Comparison of ENCODE assay signal across 31 cellular contexts in genomic region chr19:38745316-38745715, GRCh38. TPM values are rescaled to one million over a fixed set of nuclear protein-coding genes. Genes with fewer than 3 reads are reported as not detected.
DNase-seq lines count a peak whose midpoint lies in the region; TF ChIP-seq lines count a peak whose summit lies in the region.
"Had no signal": no experiment of that assay in that cellular context is flagged by ENCODE, and none has a peak within 500 bp of the region (broad histone marks: within the 10 kb centered on the region; RNA-seq: fewer than 3 reads in every experiment).

No MANE protein-coding gene starts in this region.

- in situ Hi-C loops in brain microvascular endothelial cell (cut with HindIII; ENCODE audit: low pct_ligation_motif_present, low sequenced_read_pairs): no loop called here

- POLR2A ChIA-PET in HEK293 (lab: Yijun Ruan, JAX): no interaction called here

- H3K4me1 ChIP-seq in right atrium auricular region (no peaks in the 10 kb centered on the region), HEK293 (ENCODE audit: control insufficient read depth, insufficient read depth, low read length) (no peaks in the 10 kb centered on the region; the same call in 1 of the 2 replicates), spleen (peaks cover 0 to 9% (median 0%) of the 10 kb centered on the region in 6 donors)

- no peak overlapping the region for H3K27ac Mint-ChIP-seq in chondrocyte (ENCODE audit: unreplicated experiment)
- H3K27ac Mint-ChIP-seq: activated CD4-positive, alpha-beta memory T cell treated with anti-CD3 and anti-CD28 coated beads, Interleukin-2, amount 10 ng/mL, durations not matched to agents 7 days and 5 days; activated T-helper 17 cell treated with anti-CD3 and anti-CD28 coated beads, Interleukin-2, amount 50 U/mL, for 72 hours; naive thymus-derived CD8-positive, alpha-beta T cell; stimulated activated memory B cell treated with anti-CD40 and anti-IgM and Interleukin-4, amounts not matched to agents 10 μg/mL and 1 μg/mL and 100 μg/mL, for 72 hours had no signal

- CTCF ChIA-PET in HEK293 (lab: Yijun Ruan, JAX): interaction anchor here (1.2 to 2.3 kb wide), 2 partner anchors 185 to 338 kb away, joined by 3 to 8 read pairs; partner anchors contain the start of genes MRPS12 and SARS2

- no peak for TF ChIP-seq POLR2A in spleen (IDR thresholded peaks at IDR 0.05)

- no peak overlapping the region for H3K4me3 Mint-ChIP-seq in chondrocyte (ENCODE audit: unreplicated experiment)
- H3K4me3 Mint-ChIP-seq: activated CD4-positive, alpha-beta memory T cell treated with anti-CD3 and anti-CD28 coated beads, Interleukin-2, amount 10 ng/mL, durations not matched to agents 7 days and 5 days; activated T-helper 17 cell treated with anti-CD3 and anti-CD28 coated beads, Interleukin-2, amount 50 U/mL, for 72 hours; central memory CD8-positive, alpha-beta T cell; stimulated activated memory B cell treated with anti-CD40 and anti-IgM and Interleukin-4, amounts not matched to agents 10 μg/mL and 1 μg/mL and 100 μg/mL, for 72 hours had no signal

- peaks cover 2% of the 10 kb centered on the region for H3K36me3 Mint-ChIP-seq in chondrocyte (ENCODE audit: low read depth)
- H3K36me3 Mint-ChIP-seq: naive thymus-derived CD8-positive, alpha-beta T cell; stimulated activated memory B cell treated with anti-CD40 and anti-IgM and Interleukin-4, amounts not matched to agents 10 μg/mL and 1 μg/mL and 100 μg/mL, for 72 hours had no signal

- intact Hi-C loops in cardiac septum (cut with DNase I) (no loop called here), spleen (cut with DNase I; ENCODE audit: low total_unique reads) (no loop called here)

- TF ChIP-seq CTCF in right atrium auricular region (IDR thresholded peaks at IDR 0.05) (no peak), HEK293 (tag by site-specific recombination; IDR thresholded peaks at IDR 0.05) (no peak), chondrocyte (IDR thresholded peaks at IDR 0.05) (no peak), spleen (IDR thresholded peaks at IDR 0.05 in 8 of 11, conservative IDR thresholded peaks at IDR 0.05 in 3 of 11) (no peak), brain microvascular endothelial cell (IDR thresholded peaks at IDR 0.05; ENCODE audit: low read depth, low read length, missing control alignments) (no peak)

- WGBS in spleen, 5 donors: 82 to 83% (median 82%) methylated on average over 7 of the region's 7 CpGs

- H3K36me3 ChIP-seq in right atrium auricular region (no peaks in the 10 kb centered on the region), HEK293 (ENCODE audit: control insufficient read depth in 2 of 2, insufficient read depth in 1 of 2, low read length in 2 of 2) (no peaks in the 10 kb centered on the region; a peak in 1 of 3 replicates), spleen (no peaks in the 10 kb centered on the region), brain microvascular endothelial cell (replicated peaks) (no peaks in the 10 kb centered on the region)
- H3K36me3 ChIP-seq: ovary, upper lobe of left lung had no signal

- H3K9me3 ChIP-seq in right atrium auricular region (no peaks in the 10 kb centered on the region), HEK293 (ENCODE audit: control insufficient read depth, insufficient read depth, low read depth, low read length) (no peaks in the 10 kb centered on the region), spleen (no peaks in the 10 kb centered on the region)
- H3K9me3 ChIP-seq: ovary, upper lobe of left lung had no signal

- H3K4me3 ChIP-seq in right atrium auricular region (no peak overlapping the region), HEK293 (ENCODE audit: low read depth, low read length) (no peak overlapping the region), spleen (no peak overlapping the region), brain microvascular endothelial cell (ENCODE audit: low read depth, low read length) (no peak overlapping the region)
- H3K4me3 ChIP-seq: ovary, upper lobe of left lung had no signal

- H3K9me3 Mint-ChIP-seq in chondrocyte (ENCODE audit: low read depth): peaks cover 3% of the 10 kb centered on the region
- H3K9me3 Mint-ChIP-seq: activated CD4-positive, alpha-beta memory T cell treated with anti-CD3 and anti-CD28 coated beads, Interleukin-2, amount 10 ng/mL, durations not matched to agents 7 days and 5 days; activated T-helper 17 cell treated with anti-CD3 and anti-CD28 coated beads, Interleukin-2, amount 50 U/mL, for 72 hours; central memory CD8-positive, alpha-beta T cell; naive thymus-derived CD8-positive, alpha-beta T cell; stimulated activated memory B cell treated with anti-CD40 and anti-IgM and Interleukin-4, amounts not matched to agents 10 μg/mL and 1 μg/mL and 100 μg/mL, for 72 hours had no signal

- H3K27me3 ChIP-seq in right atrium auricular region (no peaks in the 10 kb centered on the region), spleen (replicated peaks in 1 of 7) (peaks cover 0 to 4% (median 0%) of the 10 kb centered on the region in 7 donors), brain microvascular endothelial cell (replicated peaks) (no peaks in the 10 kb centered on the region)
- H3K27me3 ChIP-seq: ovary, upper lobe of left lung had no signal

- H3K27me3 Mint-ChIP-seq in chondrocyte (ENCODE audit: low read depth): no peaks in the 10 kb centered on the region
- H3K27me3 Mint-ChIP-seq: activated T-helper 17 cell treated with anti-CD3 and anti-CD28 coated beads, Interleukin-2, amount 50 U/mL, for 72 hours; central memory CD8-positive, alpha-beta T cell; naive thymus-derived CD8-positive, alpha-beta T cell had no signal

- DNase-seq in cardiac septum (ENCODE audit: low spot score): peak; percentile 59
- DNase-seq in right atrium auricular region (ENCODE audit: low spot score): no peak
- DNase-seq in chondrocyte (ENCODE audit: low spot score): peak; percentile 47
- DNase-seq in spleen: peak; percentile 41
- no peak for DNase-seq in stimulated activated CD4-positive, alpha-beta T cell treated with anti-CD3 and anti-CD28 coated beads, Interleukin-4, amount 100 ng/mL, for 1 hour
- no peak for DNase-seq in activated gamma-delta T cell treated with Interleukin-2 at 50 U/mL for 16 hours
- DNase-seq in brain microvascular endothelial cell: no peak
- DNase-seq: ACHN; activated CD4-positive, alpha-beta memory T cell treated with anti-CD3 and anti-CD28 coated beads, Interleukin-2, amount 10 ng/mL, durations not matched to agents 7 days and 5 days; activated CD4-positive, CD25-positive, alpha-beta regulatory T cell; activated CD8-positive, alpha-beta memory T cell treated with anti-CD3 and anti-CD28 coated beads, Interleukin-2, amount 50 U/mL, for 48 hours; DMS53; GDM1; hippocampal formation; naive thymus-derived CD8-positive, alpha-beta T cell; NCI-H446 treated with DMSO at 0.1 percent for 48 hours; SIG-M5; stimulated activated CD4-positive, alpha-beta T cell treated with anti-CD3 and anti-CD28 coated beads, Interleukin-4, amount 100 ng/mL, for 24 hours; substantia nigra; upper lobe of left lung had no signal

- H3K27ac ChIP-seq in right atrium auricular region (no peak overlapping the region), HEK293 (ENCODE audit: extremely low read depth, low read depth, low read length) (no peak overlapping the region), spleen (no peak overlapping the region), brain microvascular endothelial cell (no peak overlapping the region)
- H3K27ac ChIP-seq: ovary, upper lobe of left lung had no signal

- H3K4me1 Mint-ChIP-seq in chondrocyte (ENCODE audit: low read depth): no peaks in the 10 kb centered on the region
- H3K4me1 Mint-ChIP-seq: activated T-helper 17 cell treated with anti-CD3 and anti-CD28 coated beads, Interleukin-2, amount 50 U/mL, for 72 hours; central memory CD8-positive, alpha-beta T cell; stimulated activated memory B cell treated with anti-CD40 and anti-IgM and Interleukin-4, amounts not matched to agents 10 μg/mL and 1 μg/mL and 100 μg/mL, for 72 hours had no signal

TF ChIP-seq in HEK293, 187 proteins besides CTCF, POLR2A, EP300 and RAD21:
- peak; percentile 76 for TF ChIP-seq ZBTB48 (tag by site-specific recombination; IDR thresholded peaks at IDR 0.05)
- TF ChIP-seq, protein P1, sequence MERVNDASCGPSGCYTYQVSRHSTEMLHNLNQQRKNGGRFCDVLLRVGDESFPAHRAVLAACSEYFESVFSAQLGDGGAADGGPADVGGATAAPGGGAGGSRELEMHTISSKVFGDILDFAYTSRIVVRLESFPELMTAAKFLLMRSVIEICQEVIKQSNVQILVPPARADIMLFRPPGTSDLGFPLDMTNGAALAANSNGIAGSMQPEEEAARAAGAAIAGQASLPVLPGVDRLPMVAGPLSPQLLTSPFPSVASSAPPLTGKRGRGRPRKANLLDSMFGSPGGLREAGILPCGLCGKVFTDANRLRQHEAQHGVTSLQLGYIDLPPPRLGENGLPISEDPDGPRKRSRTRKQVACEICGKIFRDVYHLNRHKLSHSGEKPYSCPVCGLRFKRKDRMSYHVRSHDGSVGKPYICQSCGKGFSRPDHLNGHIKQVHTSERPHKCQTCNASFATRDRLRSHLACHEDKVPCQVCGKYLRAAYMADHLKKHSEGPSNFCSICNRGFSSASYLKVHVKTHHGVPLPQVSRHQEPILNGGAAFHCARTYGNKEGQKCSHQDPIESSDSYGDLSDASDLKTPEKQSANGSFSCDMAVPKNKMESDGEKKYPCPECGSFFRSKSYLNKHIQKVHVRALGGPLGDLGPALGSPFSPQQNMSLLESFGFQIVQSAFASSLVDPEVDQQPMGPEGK (tag by site-specific recombination; IDR thresholded peaks at IDR 0.05): no peak
- TF ChIP-seq, protein P2, sequence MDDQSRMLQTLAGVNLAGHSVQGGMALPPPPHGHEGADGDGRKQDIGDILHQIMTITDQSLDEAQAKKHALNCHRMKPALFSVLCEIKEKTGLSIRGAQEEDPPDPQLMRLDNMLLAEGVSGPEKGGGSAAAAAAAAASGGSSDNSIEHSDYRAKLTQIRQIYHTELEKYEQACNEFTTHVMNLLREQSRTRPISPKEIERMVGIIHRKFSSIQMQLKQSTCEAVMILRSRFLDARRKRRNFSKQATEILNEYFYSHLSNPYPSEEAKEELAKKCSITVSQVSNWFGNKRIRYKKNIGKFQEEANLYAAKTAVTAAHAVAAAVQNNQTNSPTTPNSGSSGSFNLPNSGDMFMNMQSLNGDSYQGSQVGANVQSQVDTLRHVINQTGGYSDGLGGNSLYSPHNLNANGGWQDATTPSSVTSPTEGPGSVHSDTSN (CRISPR knock-in tag; IDR thresholded peaks at IDR 0.05): no peak
TF ChIP-seq in HEK293: peak in this region for 1.

RNA-seq across cellular contexts. Expression of gene CAPN12, which starts 1.0 kb away (rescaled TPM):
- total RNA-seq in cardiac septum (1.7 TPM), right atrium auricular region (under 1 TPM; 0.74 to 0.90 TPM), chondrocyte (0.40 to 0.44 TPM (median 0.44 TPM) in 3 replicates), spleen (10 to 100 TPM in 5 of 7 donors, 1 to 10 TPM in 2; 9.0 to 25.6 (median 12.6) TPM)
- polyA plus RNA-seq in spleen: 10 to 100 TPM; 15.2 to 33.3 (median 29.1) TPM
- total RNA-seq: dermis microvascular lymphatic vessel endothelial cell had no signal

RNA-seq across cellular contexts. Expression of gene LGALS7, which starts 28.0 kb away (rescaled TPM):
- not detected for total RNA-seq in cardiac septum
- not detected for total RNA-seq in right atrium auricular region
- total RNA-seq in chondrocyte: not detected in 3 replicates
- 1 to 10 TPM in 1 of 7 donors, not detected in 6; 4.4 TPM for total RNA-seq in spleen
- polyA plus RNA-seq in spleen: 1 to 10 TPM in 2 of 3 donors, under 1 TPM in 1; 0.52 to 7.4 (median 5.1) TPM
- total RNA-seq: activated CD4-positive, alpha-beta memory T cell treated with anti-CD3 and anti-CD28 coated beads, Interleukin-2, amount 10 ng/mL, durations not matched to agents 7 days and 5 days; activated T-helper 17 cell treated with anti-CD3 and anti-CD28 coated beads, Interleukin-2, amount 50 U/mL, for 72 hours; astrocyte; dermis microvascular lymphatic vessel endothelial cell; fibroblast of lung; HT1080; liver; naive thymus-derived CD8-positive, alpha-beta T cell; upper lobe of left lung had no signal
- polyA plus RNA-seq: BJ; fibroblast of lung; liver; naive thymus-derived CD8-positive, alpha-beta T cell had no signal

RNA-seq across cellular contexts. Expression of gene LGALS7B, which starts 43.7 kb away (rescaled TPM):
- total RNA-seq in cardiac septum (not detected), right atrium auricular region (1 to 10 TPM in 1 of 2 donors, not detected in 1; 1.8 TPM), chondrocyte (not detected in 3 replicates), spleen (10 to 100 TPM in 2 of 7 donors, 1 to 10 TPM in 2, not detected in 3; 1.1 to 60.3 (median 17.5) TPM)
- polyA plus RNA-seq in spleen: 100 to 1,000 TPM in 2 of 3 donors, 1 to 10 TPM in 1; 1.1 to 167 (median 116) TPM
- total RNA-seq: activated CD4-positive, alpha-beta memory T cell treated with anti-CD3 and anti-CD28 coated beads, Interleukin-2, amount 10 ng/mL, durations not matched to agents 7 days and 5 days; activated T-helper 17 cell treated with anti-CD3 and anti-CD28 coated beads, Interleukin-2, amount 50 U/mL, for 72 hours; astrocyte; fibroblast of lung; HT1080; liver; naive thymus-derived CD8-positive, alpha-beta T cell; ovary had no signal
- polyA plus RNA-seq: BJ; naive thymus-derived CD8-positive, alpha-beta T cell; ovary had no signal

Comparison
In these comparisons a context has a peak if more than half of its experiments do, and no peak if none do; other contexts are left out.
1. DNase-seq: peak in cardiac septum (single experiment), chondrocyte (single experiment) and spleen (single experiment); none in right atrium auricular region (single experiment), stimulated activated CD4-positive, alpha-beta T cell treated with anti-CD3 and anti-CD28 coated beads, Interleukin-4, amount 100 ng/mL, for 1 hour (single experiment), activated gamma-delta T cell treated with Interleukin-2 at 50 U/mL for 16 hours (single experiment) and brain microvascular endothelial cell (single experiment).